Comparison of ENCODE assay signal across 24 cellular contexts in the genomic region with DNA sequence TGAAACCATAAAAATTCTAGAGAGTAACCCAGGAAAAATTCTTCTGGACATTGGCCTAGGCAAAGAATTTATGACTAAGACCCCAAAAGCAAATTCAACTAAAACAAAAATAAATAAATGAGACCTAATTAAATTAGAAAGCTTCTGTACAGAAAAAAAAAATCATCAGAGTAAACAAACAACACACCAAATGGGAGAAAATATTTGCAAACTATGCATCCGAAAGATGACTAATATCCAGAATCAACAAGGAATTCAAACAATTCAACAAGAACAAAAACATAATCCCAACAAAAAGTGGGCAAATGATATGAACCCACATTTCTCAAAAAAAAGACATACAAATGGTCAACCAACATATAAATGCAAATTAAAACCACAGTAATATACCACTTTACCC.
DNase-seq lines count a peak whose midpoint lies in the region; ATAC-seq and TF ChIP-seq lines count a peak whose summit lies in the region.
"Had no signal": no experiment of that assay in that cellular context is flagged by ENCODE, and none has a peak within 500 bp of the region (broad histone marks: within the 10 kb centered on the region; RNA-seq: fewer than 3 reads in every experiment).

No MANE protein-coding gene starts in this region.

- no peaks in the 10 kb centered on the region for H3K4me1 Mint-ChIP-seq in activated naive CD4-positive, alpha-beta T cell treated with anti-CD3 and anti-CD28 coated beads, Interleukin-2, amount 10 ng/mL, durations not matched to agents 7 days and 5 days
- H3K4me1 Mint-ChIP-seq: B cell; CD14-positive monocyte; CD8-positive, alpha-beta memory T cell had no signal

- DNase-seq in EH (ENCODE audit: low read depth): peak; percentile 65
- no peak for DNase-seq in IMR-90
- DNase-seq in amniotic epithelial cell (ENCODE audit: low read depth): peak; percentile 16
- peak; percentile 15 for DNase-seq in iris pigment epithelial cell (ENCODE audit: low read depth)
- no peak for DNase-seq in germinal center (ENCODE audit: low spot score)
- no peak for DNase-seq in NCI-H82 (lab: John Stamatoyannopoulos, UW)
- DNase-seq in activated naive CD4-positive, alpha-beta T cell treated with anti-CD3 and anti-CD28 coated beads, Interleukin-2, amount 10 ng/mL, durations not matched to agents 7 days and 5 days: no peak
- no peak for DNase-seq in prostate gland (ENCODE audit: low spot score)
- DNase-seq: CD8-positive, alpha-beta memory T cell; DMS 273 treated with DMSO at 0.1 percent for 48 hours; DMS79; Karpas-422; MV-4-11; NCI-H1105; NCI-H1436 treated with DMSO at 0.1 percent for 48 hours; NCI-H187 treated with DMSO at 0.1 percent for 48 hours; NCI-H2171 treated with DMSO at 0.1 percent for 48 hours; NCI-H524; NCI-H748 treated with DMSO at 0.1 percent for 48 hours had no signal

- H3K79me1 ChIP-seq in IMR-90 (ENCODE audit: low read depth in 1 of 2, low read length in 2 of 2): no peaks in the 10 kb centered on the region

- H3K4me1 ChIP-seq in IMR-90 (ENCODE audit: control insufficient read depth, insufficient read depth, low read length): no peaks in the 10 kb centered on the region; the same call in 1 of the 2 replicates
- no peaks in the 10 kb centered on the region for H3K4me1 ChIP-seq in prostate gland (replicated peaks)

- no peak overlapping the region for H2AK5ac ChIP-seq in IMR-90 (ENCODE audit: low read depth, low read length)

- WGBS in IMR-90 (ENCODE audit: extremely low coverage in 2 of 2, insufficient read length in 1 of 2), 2 experiments: no CpG with 5 or more reads among the region's 1 CpG
- WGBS in prostate gland: 100% methylated on average over 1 of the region's 1 CpG

- H3K9me1 ChIP-seq in IMR-90 (ENCODE audit: insufficient read depth, low read length): no peaks in the 10 kb centered on the region

- H3K9me3 ChIP-seq in IMR-90 (ENCODE audit: control insufficient read depth, insufficient read depth, low read length) (no peaks in the 10 kb centered on the region; the same call in 1 of the 2 replicates), prostate gland (no peaks in the 10 kb centered on the region)

- H3K27me3 ChIP-seq in IMR-90 (ENCODE audit: control insufficient read depth, insufficient read depth, low read length) (no peaks in the 10 kb centered on the region), prostate gland (replicated peaks; ENCODE audit: insufficient read depth) (no peaks in the 10 kb centered on the region)

- H2AFZ ChIP-seq in IMR-90 (replicated peaks; ENCODE audit: low read length, poor library complexity): no peak overlapping the region

- no peak overlapping the region for H2BK15ac ChIP-seq in IMR-90 (ENCODE audit: low read depth, low read length)

- no peak for TF ChIP-seq CTCF in IMR-90 (conservative IDR thresholded peaks at IDR 0.05; ENCODE audit: low read depth, low read length)
- no peak for TF ChIP-seq CTCF in prostate gland (IDR thresholded peaks at IDR 0.05)

- no peak overlapping the region for H4K91ac ChIP-seq in IMR-90 (ENCODE audit: insufficient read depth, low read depth, low read length)

- intact Hi-C loops in IMR-90 (cut with micrococcal nuclease) (no loop called here), prostate gland (cut with DNase I) (no loop called here)

- H4K8ac ChIP-seq in IMR-90 (ENCODE audit: low read depth in 2 of 2, low read length in 2 of 2): no peak overlapping the region

- no peaks in the 10 kb centered on the region for H3K36me3 Mint-ChIP-seq in activated naive CD4-positive, alpha-beta T cell treated with anti-CD3 and anti-CD28 coated beads, Interleukin-2, amount 10 ng/mL, durations not matched to agents 7 days and 5 days
- H3K36me3 Mint-ChIP-seq: CD14-positive monocyte had no signal

- H3K4me2 ChIP-seq in IMR-90 (ENCODE audit: low read depth, low read length): no peak overlapping the region

- no peak overlapping the region for H3K9ac ChIP-seq in IMR-90 (ENCODE audit: low read depth, low read length)

- H3K36me3 ChIP-seq in IMR-90 (ENCODE audit: control insufficient read depth, insufficient read depth, low read length): no peaks in the 10 kb centered on the region
- H3K36me3 ChIP-seq in prostate gland: no peaks in the 10 kb centered on the region

- CTCF ChIA-PET in IMR-90 (lab: Yijun Ruan, JAX): interaction anchor here (0.5 kb wide), 1 partner anchor 20 kb away, joined by 3 read pairs; no protein-coding TSS in a partner anchor
- CTCF ChIA-PET in activated naive CD4-positive, alpha-beta T cell treated with anti-CD3 and anti-CD28 coated beads, Interleukin-2, amount 10 ng/mL, durations not matched to agents 7 days and 5 days (lab: Charles Lee): no interaction called here

- no peak overlapping the region for H3K4me3 Mint-ChIP-seq in activated naive CD4-positive, alpha-beta T cell treated with anti-CD3 and anti-CD28 coated beads, Interleukin-2, amount 10 ng/mL, durations not matched to agents 7 days and 5 days
- H3K4me3 Mint-ChIP-seq: B cell; CD14-positive monocyte; CD8-positive, alpha-beta memory T cell had no signal

- ATAC-seq in IMR-90 (ENCODE audit: low read depth): peak; percentile 29; the same call in 1 of the 2 replicates
- ATAC-seq: HCT116, SK-N-SH treated with all-trans-retinoic acid at 6 μM for 48 hours had no signal

- H4K5ac ChIP-seq in IMR-90 (ENCODE audit: low read depth, low read length): no peak overlapping the region

- no peak overlapping the region for H3K23ac ChIP-seq in IMR-90 (ENCODE audit: low read depth, low read length)

- no peak for TF ChIP-seq POLR2A in IMR-90 (IDR thresholded peaks at IDR 0.05; ENCODE audit: low read depth, low read length)
- no peak for TF ChIP-seq POLR2A in prostate gland (IDR thresholded peaks at IDR 0.05)

- no peak overlapping the region for H2BK20ac ChIP-seq in IMR-90 (ENCODE audit: low read depth, low read length)

- in situ Hi-C loops in IMR-90 (cut with MboI; ENCODE audit: low sequenced_read_pairs): no loop called here

- POLR2A ChIA-PET in IMR-90 (lab: Charles Lee; ENCODE audit: unreplicated experiment): no interaction called here

- no peak overlapping the region for H3K4me3 ChIP-seq in IMR-90 (ENCODE audit: insufficient read depth, low read depth, low read length)
- no peak overlapping the region for H3K4me3 ChIP-seq in prostate gland

- H4K20me1 ChIP-seq in IMR-90 (ENCODE audit: insufficient read depth, low read length): no peaks in the 10 kb centered on the region

- dilution Hi-C loops in IMR-90 (cut with HindIII; ENCODE audit: low sequenced_read_pairs, unreplicated experiment): no loop called here

- no TSS peak for BruUV-seq in IMR-90 (replicated peaks; lab: Mats Ljungman, UMichigan)

- no peak overlapping the region for H3K27ac Mint-ChIP-seq in activated naive CD4-positive, alpha-beta T cell treated with anti-CD3 and anti-CD28 coated beads, Interleukin-2, amount 10 ng/mL, durations not matched to agents 7 days and 5 days
- H3K27ac Mint-ChIP-seq: B cell; CD14-positive monocyte; CD8-positive, alpha-beta memory T cell had no signal

- no peak overlapping the region for H3K27ac ChIP-seq in IMR-90 (ENCODE audit: insufficient read depth, low read length)
- H3K27ac ChIP-seq in prostate gland: no peak overlapping the region
- H3K27ac ChIP-seq: HL-60 had no signal

- no peak overlapping the region for H3K18ac ChIP-seq in IMR-90 (ENCODE audit: low read depth, low read length)

- no peak overlapping the region for H2AK9ac ChIP-seq in IMR-90 (replicated peaks; ENCODE audit: low read depth, low read length, poor library complexity)

- H3K27me3 Mint-ChIP-seq in activated naive CD4-positive, alpha-beta T cell treated with anti-CD3 and anti-CD28 coated beads, Interleukin-2, amount 10 ng/mL, durations not matched to agents 7 days and 5 days: peaks cover 4% of the 10 kb centered on the region

- H3K56ac ChIP-seq in IMR-90 (ENCODE audit: extremely low read depth, insufficient read depth, low read length): no peak overlapping the region

- no peak overlapping the region for H3K14ac ChIP-seq in IMR-90 (replicated peaks; ENCODE audit: low read depth, low read length)

- no peak for TF ChIP-seq RAD21 in IMR-90 (IDR thresholded peaks at IDR 0.05; ENCODE audit: low read length)

- no peak overlapping the region for H3K4ac ChIP-seq in IMR-90 (ENCODE audit: low read depth, low read length)

- H2BK5ac ChIP-seq in IMR-90 (ENCODE audit: low read depth, low read length, poor library complexity, severe bottlenecking): no peak overlapping the region

- no peaks in the 10 kb centered on the region for H3K9me3 Mint-ChIP-seq in activated naive CD4-positive, alpha-beta T cell treated with anti-CD3 and anti-CD28 coated beads, Interleukin-2, amount 10 ng/mL, durations not matched to agents 7 days and 5 days

- no peak overlapping the region for H2BK120ac ChIP-seq in IMR-90 (ENCODE audit: low read depth, low read length)

TF ChIP-seq in IMR-90, 13 proteins besides CTCF, POLR2A, EP300 and RAD21 (continues in another document):
- no peak for TF ChIP-seq MAFK (IDR thresholded peaks at IDR 0.05; ENCODE audit: low read depth, low read length)
- no peak for TF ChIP-seq NFE2L2 (IDR thresholded peaks at IDR 0.05; ENCODE audit: low read depth, low read length)
- TF ChIP-seq FOS (IDR thresholded peaks at IDR 0.05; ENCODE audit: low read depth, low read length): no peak
- TF ChIP-seq CEBPB (IDR thresholded peaks at IDR 0.05; ENCODE audit: low read depth, low read length): no peak
- TF ChIP-seq RFX5 (IDR thresholded peaks at IDR 0.05; ENCODE audit: low read depth, low read length): no peak
- no peak for TF ChIP-seq BHLHE40 (IDR thresholded peaks at IDR 0.05; ENCODE audit: low read depth, low read length)
- TF ChIP-seq, protein P1, sequence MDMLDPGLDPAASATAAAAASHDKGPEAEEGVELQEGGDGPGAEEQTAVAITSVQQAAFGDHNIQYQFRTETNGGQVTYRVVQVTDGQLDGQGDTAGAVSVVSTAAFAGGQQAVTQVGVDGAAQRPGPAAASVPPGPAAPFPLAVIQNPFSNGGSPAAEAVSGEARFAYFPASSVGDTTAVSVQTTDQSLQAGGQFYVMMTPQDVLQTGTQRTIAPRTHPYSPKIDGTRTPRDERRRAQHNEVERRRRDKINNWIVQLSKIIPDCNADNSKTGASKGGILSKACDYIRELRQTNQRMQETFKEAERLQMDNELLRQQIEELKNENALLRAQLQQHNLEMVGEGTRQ (IDR thresholded peaks at IDR 0.05; ENCODE audit: low read depth, low read length): no peak
- TF ChIP-seq, protein P2, sequence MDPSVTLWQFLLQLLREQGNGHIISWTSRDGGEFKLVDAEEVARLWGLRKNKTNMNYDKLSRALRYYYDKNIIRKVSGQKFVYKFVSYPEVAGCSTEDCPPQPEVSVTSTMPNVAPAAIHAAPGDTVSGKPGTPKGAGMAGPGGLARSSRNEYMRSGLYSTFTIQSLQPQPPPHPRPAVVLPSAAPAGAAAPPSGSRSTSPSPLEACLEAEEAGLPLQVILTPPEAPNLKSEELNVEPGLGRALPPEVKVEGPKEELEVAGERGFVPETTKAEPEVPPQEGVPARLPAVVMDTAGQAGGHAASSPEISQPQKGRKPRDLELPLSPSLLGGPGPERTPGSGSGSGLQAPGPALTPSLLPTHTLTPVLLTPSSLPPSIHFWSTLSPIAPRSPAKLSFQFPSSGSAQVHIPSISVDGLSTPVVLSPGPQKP (IDR thresholded peaks at IDR 0.05; ENCODE audit: borderline replicate concordance, low read depth, low read length): no peak
- TF ChIP-seq MAZ (IDR thresholded peaks at IDR 0.05; ENCODE audit: borderline replicate concordance, low read depth, low read length): no peak
- TF ChIP-seq MXI1 (IDR thresholded peaks at IDR 0.05; ENCODE audit: borderline replicate concordance, low read depth, low read length): no peak

Comparison
In these comparisons a context has a peak if more than half of its experiments do, and no peak if none do; other contexts are left out.
1. DNase-seq: peak in EH (single experiment), amniotic epithelial cell (single experiment) and iris pigment epithelial cell (single experiment); none in IMR-90 (single experiment), germinal center (single experiment), NCI-H82 (single experiment), activated naive CD4-positive, alpha-beta T cell treated with anti-CD3 and anti-CD28 coated beads, Interleukin-2, amount 10 ng/mL, durations not matched to agents 7 days and 5 days (single experiment) and prostate gland (single experiment).